ENCODE assay signal across 9 cellular contexts in the genomic region with DNA sequence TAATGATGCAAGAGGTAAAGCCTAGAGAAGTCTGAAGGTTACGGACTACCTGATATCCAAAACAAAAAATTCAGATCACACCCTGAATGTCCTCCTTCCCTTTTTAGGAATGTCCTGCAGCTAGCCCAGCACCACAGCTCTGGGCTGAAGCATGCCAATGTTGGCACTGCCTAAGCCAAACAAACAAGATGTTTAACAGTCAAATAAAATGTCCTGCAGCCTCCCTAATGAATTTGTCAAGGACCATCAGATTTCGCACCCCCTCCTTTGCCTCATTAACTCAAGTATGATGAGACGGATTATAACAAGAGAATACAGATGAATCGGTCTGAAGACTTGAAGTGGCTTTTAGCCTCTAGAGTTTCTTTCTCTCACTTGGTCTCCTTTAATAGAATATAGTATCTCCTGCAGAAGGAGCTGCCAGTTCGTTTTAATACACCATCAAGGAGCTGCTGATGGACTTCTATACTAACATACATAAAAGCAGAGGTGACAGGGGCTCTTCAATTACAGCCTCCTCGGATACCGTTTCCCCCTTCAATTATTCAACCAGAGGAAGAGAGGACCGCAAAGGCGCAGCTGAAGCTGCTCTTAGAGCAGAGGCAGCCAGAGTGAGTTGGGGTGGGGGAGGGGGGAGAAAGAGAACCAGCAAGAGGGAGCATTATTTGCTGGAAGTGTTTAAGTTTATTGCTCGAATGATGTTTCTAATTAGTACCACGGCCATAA. TPM values are rescaled to one million over a fixed set of nuclear protein-coding genes. Genes with fewer than 3 reads are reported as not detected.
DNase-seq lines count a peak whose midpoint lies in the region; ATAC-seq, FAIRE-seq and TF ChIP-seq lines count a peak whose summit lies in the region.
"Had no signal": no experiment of that assay in that cellular context is flagged by ENCODE, and none has a peak within 500 bp of the region (broad histone marks: within the 10 kb centered on the region; RNA-seq: fewer than 3 reads in every experiment).

No MANE protein-coding gene starts in this region.

- no peak overlapping the region for H4K8ac ChIP-seq in H9 (replicated peaks; ENCODE audit: insufficient read length, low read depth, low read length)

- H3K4me1 ChIP-seq in H9 (ENCODE audit: insufficient read depth, low read length) (0 out of 2 replicates have a peak, but pooled peaks cover 2% of the 10 kb centered on the region), OCI-LY3 (ENCODE audit: low read length) (peaks cover 14% of the 10 kb centered on the region)

- no peak overlapping the region for H3T11ph ChIP-seq in H9 (ENCODE audit: low read length)

- no peak overlapping the region for H2AK5ac ChIP-seq in H9 (ENCODE audit: insufficient read length, low read length)

- H3K9ac ChIP-seq in H9 (ENCODE audit: extremely low read depth, insufficient read length, low read length) = no peak overlapping the region
- H3K9ac ChIP-seq in OCI-LY3 (ENCODE audit: low read length) = no peak overlapping the region

- H3K56ac ChIP-seq in H9 (ENCODE audit: insufficient read length, low read depth, low read length) = no peak overlapping the region

- H3K9me3 ChIP-seq in H9 (ENCODE audit: control insufficient read depth, low read depth, low read length) (no peaks in the 10 kb centered on the region), OCI-LY3 (ENCODE audit: insufficient read depth, low read length) (no peaks in the 10 kb centered on the region)

- H3K14ac ChIP-seq in H9 (ENCODE audit: insufficient read depth, low read length) = no peak overlapping the region

- no peak overlapping the region for H2BK15ac ChIP-seq in H9 (ENCODE audit: low read depth, low read length)

- peaks cover 4% of the 10 kb centered on the region for H4K20me1 ChIP-seq in H9 (ENCODE audit: control insufficient read depth, insufficient read depth, insufficient read length)
- no peaks in the 10 kb centered on the region for H4K20me1 ChIP-seq in OCI-LY3 (ENCODE audit: insufficient read depth, low read length)

- peaks cover 0 to 3% of the 10 kb centered on the region in 2 experiments; a peak in 1 of 5 replicates for H3K9me3 Mint-ChIP-seq in H9
- peaks cover 12% of the 10 kb centered on the region for H3K9me3 Mint-ChIP-seq in glutamatergic neuron (ENCODE audit: unreplicated experiment)
- H3K9me3 Mint-ChIP-seq: stimulated activated naive CD8-positive, alpha-beta T cell treated with anti-CD3 and anti-CD28 coated beads, Interleukin-15, amount 100 ng/mL, for 72 hours had no signal

- H3K4me1 Mint-ChIP-seq in H9 = peaks cover 39 to 45% of the 10 kb centered on the region in 2 experiments
- H3K4me1 Mint-ChIP-seq in glutamatergic neuron (ENCODE audit: low read depth, unreplicated experiment) = peaks cover 29% of the 10 kb centered on the region
- H3K4me1 Mint-ChIP-seq: stimulated activated naive CD8-positive, alpha-beta T cell treated with anti-CD3 and anti-CD28 coated beads, Interleukin-15, amount 100 ng/mL, for 72 hours had no signal

- peaks cover 33% of the 10 kb centered on the region for H3K23me2 ChIP-seq in H9 (ENCODE audit: insufficient read length, low read depth, low read length, poor library complexity, severe bottlenecking)

- WGBS in H9 (ENCODE audit: extremely low coverage, insufficient read length, low lambda C conversion rate) = no CpG with 5 or more reads among the region's 11 CpGs

- H4K5ac ChIP-seq in H9 (ENCODE audit: insufficient read length, low read depth, low read length) = no peak overlapping the region

- H3K27me3 Mint-ChIP-seq in H9 (ENCODE audit: low read depth) = peaks cover 56% of the 10 kb centered on the region
- peaks cover 10% of the 10 kb centered on the region for H3K27me3 Mint-ChIP-seq in glutamatergic neuron (ENCODE audit: unreplicated experiment)
- H3K27me3 Mint-ChIP-seq: stimulated activated naive CD8-positive, alpha-beta T cell treated with anti-CD3 and anti-CD28 coated beads, Interleukin-15, amount 100 ng/mL, for 72 hours had no signal

- H2BK5ac ChIP-seq in H9 (ENCODE audit: insufficient read length, low read length) = no peak overlapping the region

- H3K36me3 Mint-ChIP-seq in H9 (ENCODE audit: insufficient read depth in 1 of 3, low read depth in 3 of 3) = no peaks in the 10 kb centered on the region
- no peaks in the 10 kb centered on the region for H3K36me3 Mint-ChIP-seq in glutamatergic neuron (ENCODE audit: unreplicated experiment)

- H2BK12ac ChIP-seq in H9 (ENCODE audit: insufficient read length, low read depth, low read length) = no peak overlapping the region

- H3K23ac ChIP-seq in H9 (ENCODE audit: insufficient read length, low read depth, low read length) = no peak overlapping the region

- no peaks in the 10 kb centered on the region for H3K79me1 ChIP-seq in H9 (ENCODE audit: insufficient read depth, low read depth, low read length, poor library complexity, severe bottlenecking)

- no peak for ATAC-seq in HG02759 (IDR thresholded peaks at IDR 0.05; ENCODE audit: unreplicated experiment)
- ATAC-seq in GM18870 (IDR thresholded peaks at IDR 0.05; ENCODE audit: unreplicated experiment) = no peak

- no peak for FAIRE-seq in frontal cortex (lab: Jason Lieb, UNC)

- H3K27ac Mint-ChIP-seq in H9 (no peak overlapping the region), glutamatergic neuron (ENCODE audit: unreplicated experiment) (peak overlapping the region; percentile 65)

- no peak overlapping the region for H3K27ac ChIP-seq in H9 (ENCODE audit: insufficient read length, low read depth, low read length)
- H3K27ac ChIP-seq in OCI-LY3 (ENCODE audit: low read length) = 0 out of 2 replicates have a peak overlapping the region, but pooled peaks have one; percentile 4

- H3K79me2 ChIP-seq in H9 (ENCODE audit: insufficient read depth, low read length) (no peaks in the 10 kb centered on the region), OCI-LY3 (ENCODE audit: low read length) (no peaks in the 10 kb centered on the region)

- H2BK20ac ChIP-seq in H9 (ENCODE audit: low read depth, low read length, poor library complexity, severe bottlenecking) = no peak overlapping the region

- no peak overlapping the region for H4K91ac ChIP-seq in H9 (ENCODE audit: insufficient read length, low read depth, low read length)

- peak; percentile 40 for DNase-seq in H9
- DNase-seq in glutamatergic neuron = peak; percentile 43
- DNase-seq in retina = peak; percentile 85
- no peak for DNase-seq in NAMALWA (ENCODE audit: low spot score)
- DNase-seq in frontal cortex (ENCODE audit: low spot score in 2 of 2) = no peak
- DNase-seq: stimulated activated naive CD8-positive, alpha-beta T cell treated with anti-CD3 and anti-CD28 coated beads, Interleukin-15, amount 100 ng/mL, for 72 hours had no signal

- H3K4ac ChIP-seq in H9 (ENCODE audit: low read depth, low read length) = no peak overlapping the region

- no peak overlapping the region for H2AFZ ChIP-seq in H9 (ENCODE audit: low read length)
- H2AFZ ChIP-seq in OCI-LY3 (ENCODE audit: low read depth, low read length) = no peak overlapping the region

- TF ChIP-seq CTCF in H9 (conservative IDR thresholded peaks at IDR 0.05) (no peak), OCI-LY3 (IDR thresholded peaks at IDR 0.05; ENCODE audit: low read depth, low read length) (no peak), glutamatergic neuron (IDR thresholded peaks at IDR 0.05; ENCODE audit: partially characterized antibody, unreplicated experiment) (no peak)

- peaks cover 16% of the 10 kb centered on the region for H3K36me3 ChIP-seq in OCI-LY3 (replicated peaks; ENCODE audit: low read depth, low read length)

- H3K27me3 ChIP-seq in H9 (ENCODE audit: insufficient read depth, low read length) (peaks cover 29% of the 10 kb centered on the region; the same call in 1 of the 2 replicates), OCI-LY3 (ENCODE audit: low read depth, low read length) (no peaks in the 10 kb centered on the region)

- H3K4me3 Mint-ChIP-seq in H9 (peak overlapping the region; percentile 69 to 84), glutamatergic neuron (ENCODE audit: unreplicated experiment) (peak overlapping the region; percentile 97)
- H3K4me3 Mint-ChIP-seq: stimulated activated naive CD8-positive, alpha-beta T cell treated with anti-CD3 and anti-CD28 coated beads, Interleukin-15, amount 100 ng/mL, for 72 hours had no signal

- H3K18ac ChIP-seq in H9 (ENCODE audit: insufficient read length, low read depth, low read length) = no peak overlapping the region

- peak overlapping the region; percentile 17; the same call in 1 of the 2 replicates for H3K4me3 ChIP-seq in OCI-LY3 (ENCODE audit: low read length)

- no peak overlapping the region for H2BK120ac ChIP-seq in H9 (ENCODE audit: low read depth, low read length, poor library complexity, severe bottlenecking)

- H3K4me2 ChIP-seq in H9 (ENCODE audit: insufficient read depth, insufficient read length, low read length) (peak overlapping the region; percentile 45), OCI-LY3 (ENCODE audit: low read length) (peak overlapping the region; percentile 42)

RNA-seq across cellular contexts. Expression of gene MAB21L2, which starts 3.0 kb away (rescaled TPM):
- total RNA-seq in H9 (2021) (not detected in 2 replicates), glutamatergic neuron (ENCODE audit: unreplicated experiment) (3.4 TPM), frontal cortex (under 0.01 TPM)

Comparison
In these comparisons a context has a peak if more than half of its experiments do, and no peak if none do; other contexts are left out.
1. DNase-seq: peak in H9 (single experiment), glutamatergic neuron (single experiment) and retina (single experiment); none in NAMALWA (single experiment) and frontal cortex (0 of 2).